In the genomic region with DNA sequence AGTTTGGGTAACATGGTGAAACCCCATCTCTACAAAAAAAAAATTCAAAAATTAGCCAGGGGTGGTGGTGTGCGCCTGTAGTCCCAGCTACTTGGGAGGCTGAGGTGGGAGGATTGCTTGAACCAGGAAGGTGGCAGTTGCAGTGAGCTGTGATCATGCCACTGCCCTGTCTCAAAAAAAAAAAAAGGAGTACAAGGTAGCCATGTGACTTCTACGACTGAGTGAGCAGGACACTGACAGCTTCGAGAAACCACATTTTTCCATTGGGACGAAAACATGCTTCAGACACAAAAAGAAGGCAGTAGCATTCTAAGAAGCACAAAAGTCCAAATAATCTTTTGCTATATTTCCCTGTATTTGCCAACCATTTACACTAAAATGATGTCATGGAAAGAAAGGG, we compare ENCODE assay signal across 29 cellular contexts.
"Had no signal": no experiment of that assay in that cellular context is flagged by ENCODE, and none has a peak within 500 bp of the region (broad histone marks: within the 10 kb centered on the region; RNA-seq: fewer than 3 reads in every experiment).

No MANE protein-coding gene starts in this region.

- H2AFZ ChIP-seq: parathyroid adenoma had no signal

- ATAC-seq: left colon; left lung; lower lobe of right lung; naive thymus-derived CD8-positive, alpha-beta T cell; psoas muscle; sciatic nerve had no signal

- H3K27me3 ChIP-seq: left lung, neutrophil, right atrium auricular region, suprapubic skin, tibial artery, uterus had no signal

- H3K36me3 Mint-ChIP-seq: naive thymus-derived CD8-positive, alpha-beta T cell; type B pancreatic cell had no signal

- H3K4me3 ChIP-seq: left lung, lower lobe of right lung, psoas muscle, right atrium auricular region, skin epidermis, suprapubic skin, thoracic aorta, tibial artery, uterus had no signal

- H3K36me3 ChIP-seq: left lung, lower lobe of right lung, neutrophil, right atrium auricular region, suprapubic skin, thoracic aorta, tibial artery, uterus had no signal

- FAIRE-seq: islet of Langerhans, kidney had no signal

- H3K79me2 ChIP-seq: parathyroid adenoma had no signal

- DNase-seq: hippocampal formation; kidney; left colon; left lung; lower lobe of right lung; mammary epithelial cell; mesenchymal stem cell; naive thymus-derived CD8-positive, alpha-beta T cell; occipital lobe; psoas muscle; stimulated activated CD4-positive, alpha-beta T cell treated with anti-CD3 and anti-CD28 coated beads, Interleukin-12 subunit alpha, Interleukin-12 subunit beta, amount 100 ng/mL, for 4 hours; stimulated activated CD4-positive, alpha-beta T cell treated with anti-CD3 and anti-CD28 coated beads, Interleukin-15, amount 100 ng/mL, for 24 hours; stimulated activated CD4-positive, alpha-beta T cell treated with anti-CD3 and anti-CD28 coated beads, Interleukin-2, amount 100 ng/mL, for 24 hours; stimulated activated CD4-positive, alpha-beta T cell treated with anti-CD3 and anti-CD28 coated beads, Interleukin-4, amount 100 ng/mL, for 1 hour; stimulated activated naive CD4-positive, alpha-beta T cell; tibial artery; uterus had no signal

- H3K4me1 ChIP-seq: left lung, lower lobe of right lung, parathyroid adenoma, psoas muscle, right atrium auricular region, suprapubic skin, uterus had no signal

- H3K27ac Mint-ChIP-seq: naive thymus-derived CD8-positive, alpha-beta T cell; nephron; stimulated activated naive CD8-positive, alpha-beta T cell treated with anti-CD3 and anti-CD28 coated beads, Interleukin-15, Interleukin-2, amounts not matched to agents 100 ng/mL and 50 ng/mL, for 24 hours; type B pancreatic cell had no signal

- H3K4me3 Mint-ChIP-seq: naive thymus-derived CD8-positive, alpha-beta T cell; nephron; neural crest cell; stimulated activated naive CD8-positive, alpha-beta T cell treated with anti-CD3 and anti-CD28 coated beads, Interleukin-15, Interleukin-2, amounts not matched to agents 100 ng/mL and 50 ng/mL, for 24 hours; type B pancreatic cell had no signal

- H3K4me1 Mint-ChIP-seq: nephron had no signal

- H3K9ac ChIP-seq: parathyroid adenoma had no signal

- H3K9me3 ChIP-seq: left lung, lower lobe of right lung, neutrophil, psoas muscle, right atrium auricular region, suprapubic skin, thoracic aorta, tibial artery, uterus had no signal

- H3K27ac ChIP-seq: left lung, lower lobe of right lung, neutrophil, parathyroid adenoma, psoas muscle, right atrium auricular region, skin epidermis, suprapubic skin, uterus had no signal

- H3K9me3 Mint-ChIP-seq: naive thymus-derived CD8-positive, alpha-beta T cell; nephron; neural crest cell; stimulated activated naive CD8-positive, alpha-beta T cell treated with anti-CD3 and anti-CD28 coated beads, Interleukin-15, Interleukin-2, amounts not matched to agents 100 ng/mL and 50 ng/mL, for 24 hours had no signal

- H3K27me3 Mint-ChIP-seq: stimulated activated naive CD8-positive, alpha-beta T cell treated with anti-CD3 and anti-CD28 coated beads, Interleukin-15, Interleukin-2, amounts not matched to agents 100 ng/mL and 50 ng/mL, for 24 hours; type B pancreatic cell had no signal
